Comparison of ENCODE assay signal across 27 cellular contexts in genomic region chr7:115441033-115441432, GRCh38.
"Had no signal": no experiment of that assay in that cellular context is flagged by ENCODE, and none has a peak within 500 bp of the region (broad histone marks: within the 10 kb centered on the region; RNA-seq: fewer than 3 reads in every experiment).

No MANE protein-coding gene starts in this region.

- H3K9me3 ChIP-seq: colonic mucosa, esophagus muscularis mucosa, esophagus squamous epithelium, gastrocnemius medialis, gastroesophageal sphincter, heart left ventricle, heart right ventricle had no signal

- H3K36me3 ChIP-seq: colonic mucosa, esophagus muscularis mucosa, esophagus squamous epithelium, gastrocnemius medialis, gastroesophageal sphincter, heart left ventricle, heart right ventricle had no signal

- H3K27me3 ChIP-seq: colonic mucosa, dorsolateral prefrontal cortex, esophagus muscularis mucosa, esophagus squamous epithelium, foreskin keratinocyte, gastrocnemius medialis, gastroesophageal sphincter, heart left ventricle, heart right ventricle had no signal

- DNase-seq: colonic mucosa; cortex of kidney; dermis blood vessel endothelial cell; dorsolateral prefrontal cortex; effector CD4-positive, alpha-beta T cell; effector CD8-positive, alpha-beta T cell; effector memory CD4-positive, alpha-beta T cell; effector memory CD8-positive, alpha-beta T cell; endodermal cell; erythroblast; esophagus squamous epithelium; foreskin fibroblast; foreskin keratinocyte; foreskin melanocyte; gastrocnemius medialis; glutamatergic neuron; head of caudate nucleus; heart left ventricle; heart right ventricle had no signal

- FAIRE-seq: colon, endometrium, endothelial cell of umbilical vein had no signal

- H3K4me3 ChIP-seq: colonic mucosa, coronary artery, dorsolateral prefrontal cortex, esophagus muscularis mucosa, esophagus squamous epithelium, gastrocnemius medialis, gastroesophageal sphincter, heart left ventricle, heart right ventricle had no signal

- H3K4me1 ChIP-seq: colonic mucosa, esophagus squamous epithelium, foreskin keratinocyte, gastrocnemius medialis, gastroesophageal sphincter, heart left ventricle, heart right ventricle had no signal

- H3K27ac ChIP-seq: colonic mucosa, coronary artery, dorsolateral prefrontal cortex, epithelial cell of prostate, esophagus muscularis mucosa, esophagus squamous epithelium, foreskin keratinocyte, gastrocnemius medialis, gastroesophageal sphincter, heart left ventricle, heart right ventricle had no signal

- ATAC-seq: effector memory CD8-positive, alpha-beta T cell; esophagus mucosa; foreskin keratinocyte; gastrocnemius medialis; gastroesophageal sphincter; heart left ventricle; heart right ventricle had no signal
